8 cellular contexts compared by ENCODE assay signal in genomic region chr9:100598641-100599145, GRCh38. TPM values are rescaled to one million over a fixed set of nuclear protein-coding genes. Genes with fewer than 3 reads are reported as not detected.
DNase-seq lines count a peak whose midpoint lies in the region; ATAC-seq and TF ChIP-seq lines count a peak whose summit lies in the region.

No MANE protein-coding gene starts in this region.

- DNase-seq in DMS53 (lab: John Stamatoyannopoulos, UW) (peak; percentile 95), Peyer's patch (peak; percentile 68 to 91 (median 85)), fibroblast of the conjunctiva (ENCODE audit: low read depth) (peak; percentile 45), nephron progenitor cell (peak; percentile 91)
- DNase-seq in activated T-helper 2 cell treated with anti-CD3 and anti-CD28 coated beads, Interferon-gamma antibody, Interleukin-2, Interleukin-4, amounts not matched to agents 10 μg/mL and 5 μg/mL and 100 μg/mL, durations not matched to agents 14 hours and 24 hours and 36 hours (ENCODE audit: low spot score): peak; percentile 69
- peak; percentile 70 to 80 for DNase-seq in stimulated activated naive CD8-positive, alpha-beta T cell treated with anti-CD3 and anti-CD28 coated beads, Interleukin-15, amount 100 ng/mL, for 72 hours

- H3K9me3 ChIP-seq in Peyer's patch: no peaks in the 10 kb centered on the region

- no peak for TF ChIP-seq EP300 in Ishikawa (IDR thresholded peaks at IDR 0.05; ENCODE audit: borderline replicate concordance)

- intact Hi-C loops in activated T-helper 2 cell treated with anti-CD3 and anti-CD28 coated beads, Interferon-gamma antibody, Interleukin-2, Interleukin-4, amounts not matched to agents 10 μg/mL and 5 μg/mL and 100 μg/mL, durations not matched to agents 14 hours and 24 hours and 36 hours (cut with micrococcal nuclease): loop anchor here (1.0 to 5.0 kb wide), 2 partner anchors 171 to 246 kb away; partner anchors contain the start of genes MSANTD3 and TEX10

- H3K4me1 Mint-ChIP-seq in activated T-helper 2 cell treated with anti-CD3 and anti-CD28 coated beads, Interferon-gamma antibody, Interleukin-2, Interleukin-4, amounts not matched to agents 10 μg/mL and 5 μg/mL and 100 μg/mL, durations not matched to agents 14 hours and 24 hours and 36 hours (ENCODE audit: low read depth): peaks cover 17% of the 10 kb centered on the region
- peaks cover 37% of the 10 kb centered on the region for H3K4me1 Mint-ChIP-seq in nephron progenitor cell
- peaks cover 22% of the 10 kb centered on the region for H3K4me1 Mint-ChIP-seq in stimulated activated naive CD8-positive, alpha-beta T cell treated with anti-CD3 and anti-CD28 coated beads, Interleukin-15, amount 100 ng/mL, for 72 hours

- H3K27ac Mint-ChIP-seq in activated T-helper 2 cell treated with anti-CD3 and anti-CD28 coated beads, Interferon-gamma antibody, Interleukin-2, Interleukin-4, amounts not matched to agents 10 μg/mL and 5 μg/mL and 100 μg/mL, durations not matched to agents 14 hours and 24 hours and 36 hours: no peak overlapping the region
- H3K27ac Mint-ChIP-seq in nephron progenitor cell: no peak overlapping the region
- H3K27ac Mint-ChIP-seq in stimulated activated naive CD8-positive, alpha-beta T cell treated with anti-CD3 and anti-CD28 coated beads, Interleukin-15, amount 100 ng/mL, for 72 hours: peak overlapping the region in 1 of 2 donors; percentile 4

- no peak for TF ChIP-seq POLR2A in Peyer's patch (IDR thresholded peaks at IDR 0.05)

- no peak for TF ChIP-seq RAD21 in Ishikawa (IDR thresholded peaks at IDR 0.05; ENCODE audit: low read depth)

- no peaks in the 10 kb centered on the region for H3K36me3 Mint-ChIP-seq in activated T-helper 2 cell treated with anti-CD3 and anti-CD28 coated beads, Interferon-gamma antibody, Interleukin-2, Interleukin-4, amounts not matched to agents 10 μg/mL and 5 μg/mL and 100 μg/mL, durations not matched to agents 14 hours and 24 hours and 36 hours (ENCODE audit: low read depth)
- no peaks in the 10 kb centered on the region for H3K36me3 Mint-ChIP-seq in nephron progenitor cell (ENCODE audit: low read depth)

- TF ChIP-seq CTCF in Peyer's patch (IDR thresholded peaks at IDR 0.05) (no peak), nephron progenitor cell (IDR thresholded peaks at IDR 0.05) (no peak)

- no peaks in the 10 kb centered on the region for H3K9me3 Mint-ChIP-seq in activated T-helper 2 cell treated with anti-CD3 and anti-CD28 coated beads, Interferon-gamma antibody, Interleukin-2, Interleukin-4, amounts not matched to agents 10 μg/mL and 5 μg/mL and 100 μg/mL, durations not matched to agents 14 hours and 24 hours and 36 hours
- H3K9me3 Mint-ChIP-seq in nephron progenitor cell: no peaks in the 10 kb centered on the region
- no peaks in the 10 kb centered on the region for H3K9me3 Mint-ChIP-seq in stimulated activated naive CD8-positive, alpha-beta T cell treated with anti-CD3 and anti-CD28 coated beads, Interleukin-15, amount 100 ng/mL, for 72 hours

- ATAC-seq in GM21619 (IDR thresholded peaks at IDR 0.05; ENCODE audit: unreplicated experiment): peak; percentile 77
- ATAC-seq in stimulated activated naive CD8-positive, alpha-beta T cell treated with anti-CD3 and anti-CD28 coated beads, Interleukin-15, amount 100 ng/mL, for 72 hours: peak; percentile 82

- H3K4me3 ChIP-seq in Peyer's patch: peak overlapping the region; percentile 34 to 54 (median 48)

- peaks cover 18% of the 10 kb centered on the region for H3K27me3 Mint-ChIP-seq in activated T-helper 2 cell treated with anti-CD3 and anti-CD28 coated beads, Interferon-gamma antibody, Interleukin-2, Interleukin-4, amounts not matched to agents 10 μg/mL and 5 μg/mL and 100 μg/mL, durations not matched to agents 14 hours and 24 hours and 36 hours (ENCODE audit: low read depth)
- peaks cover 15% of the 10 kb centered on the region for H3K27me3 Mint-ChIP-seq in nephron progenitor cell (ENCODE audit: low read depth, poor library complexity)
- H3K27me3 Mint-ChIP-seq in stimulated activated naive CD8-positive, alpha-beta T cell treated with anti-CD3 and anti-CD28 coated beads, Interleukin-15, amount 100 ng/mL, for 72 hours: peaks cover 9% of the 10 kb centered on the region

- H3K4me3 Mint-ChIP-seq in activated T-helper 2 cell treated with anti-CD3 and anti-CD28 coated beads, Interferon-gamma antibody, Interleukin-2, Interleukin-4, amounts not matched to agents 10 μg/mL and 5 μg/mL and 100 μg/mL, durations not matched to agents 14 hours and 24 hours and 36 hours (ENCODE audit: low read depth): peak overlapping the region; percentile 81
- H3K4me3 Mint-ChIP-seq in nephron progenitor cell: peak overlapping the region; percentile 83
- H3K4me3 Mint-ChIP-seq in stimulated activated naive CD8-positive, alpha-beta T cell treated with anti-CD3 and anti-CD28 coated beads, Interleukin-15, amount 100 ng/mL, for 72 hours: peak overlapping the region; percentile 82 to 86

- no peaks in the 10 kb centered on the region for H3K36me3 ChIP-seq in Peyer's patch

- H3K4me1 ChIP-seq in Peyer's patch: peaks cover 0 to 12% (median 0%) of the 10 kb centered on the region in 4 donors

- no peaks in the 10 kb centered on the region for H3K27me3 ChIP-seq in Peyer's patch

- peak overlapping the region in 3 of 4 donors; percentile 22 to 50 (median 27) for H3K27ac ChIP-seq in Peyer's patch

TF ChIP-seq in Ishikawa, 13 proteins besides CTCF, POLR2A, EP300 and RAD21:
- TF ChIP-seq NFIC (IDR thresholded peaks at IDR 0.05) (peak; percentile 27; the same call in 1 of the 2 replicates), FOXM1 (IDR thresholded peaks at IDR 0.05; ENCODE audit: borderline replicate concordance, low read depth) (no peak), MAX (IDR thresholded peaks at IDR 0.05) (peak; percentile 81), EGR1 (IDR thresholded peaks at IDR 0.05) (peak; percentile 48; the same call in 1 of the 2 replicates), YY1 (IDR thresholded peaks at IDR 0.05; ENCODE audit: low read depth) (peak; percentile 67; the same call in 1 of the 2 replicates), TEAD4 (IDR thresholded peaks at IDR 0.05) (peak; percentile 35; the same call in 1 of the 2 replicates), ZBTB7A (IDR thresholded peaks at IDR 0.05; ENCODE audit: low read depth) (no peak), CREB1 (IDR thresholded peaks at IDR 0.05; ENCODE audit: low read depth) (peak; percentile 48; the same call in 1 of the 2 replicates), USF1 (IDR thresholded peaks at IDR 0.05) (no peak), CEBPB (IDR thresholded peaks at IDR 0.05) (no peak), TAF1 (IDR thresholded peaks at IDR 0.05; ENCODE audit: low read depth) (peak; percentile 65), TCF12 (IDR thresholded peaks at IDR 0.05; ENCODE audit: low read depth) (0 out of 2 replicates have a peak, but pooled peaks have one; percentile 26)
- TF ChIP-seq, protein P1, sequence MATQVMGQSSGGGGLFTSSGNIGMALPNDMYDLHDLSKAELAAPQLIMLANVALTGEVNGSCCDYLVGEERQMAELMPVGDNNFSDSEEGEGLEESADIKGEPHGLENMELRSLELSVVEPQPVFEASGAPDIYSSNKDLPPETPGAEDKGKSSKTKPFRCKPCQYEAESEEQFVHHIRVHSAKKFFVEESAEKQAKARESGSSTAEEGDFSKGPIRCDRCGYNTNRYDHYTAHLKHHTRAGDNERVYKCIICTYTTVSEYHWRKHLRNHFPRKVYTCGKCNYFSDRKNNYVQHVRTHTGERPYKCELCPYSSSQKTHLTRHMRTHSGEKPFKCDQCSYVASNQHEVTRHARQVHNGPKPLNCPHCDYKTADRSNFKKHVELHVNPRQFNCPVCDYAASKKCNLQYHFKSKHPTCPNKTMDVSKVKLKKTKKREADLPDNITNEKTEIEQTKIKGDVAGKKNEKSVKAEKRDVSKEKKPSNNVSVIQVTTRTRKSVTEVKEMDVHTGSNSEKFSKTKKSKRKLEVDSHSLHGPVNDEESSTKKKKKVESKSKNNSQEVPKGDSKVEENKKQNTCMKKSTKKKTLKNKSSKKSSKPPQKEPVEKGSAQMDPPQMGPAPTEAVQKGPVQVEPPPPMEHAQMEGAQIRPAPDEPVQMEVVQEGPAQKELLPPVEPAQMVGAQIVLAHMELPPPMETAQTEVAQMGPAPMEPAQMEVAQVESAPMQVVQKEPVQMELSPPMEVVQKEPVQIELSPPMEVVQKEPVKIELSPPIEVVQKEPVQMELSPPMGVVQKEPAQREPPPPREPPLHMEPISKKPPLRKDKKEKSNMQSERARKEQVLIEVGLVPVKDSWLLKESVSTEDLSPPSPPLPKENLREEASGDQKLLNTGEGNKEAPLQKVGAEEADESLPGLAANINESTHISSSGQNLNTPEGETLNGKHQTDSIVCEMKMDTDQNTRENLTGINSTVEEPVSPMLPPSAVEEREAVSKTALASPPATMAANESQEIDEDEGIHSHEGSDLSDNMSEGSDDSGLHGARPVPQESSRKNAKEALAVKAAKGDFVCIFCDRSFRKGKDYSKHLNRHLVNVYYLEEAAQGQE (IDR thresholded peaks at IDR 0.05; ENCODE audit: low read depth): no peak
TF ChIP-seq in Ishikawa: peak in this region for 8.

RNA-seq across cellular contexts. Expression of gene CAVIN4, which starts 20.8 kb away (rescaled TPM):
- total RNA-seq in Peyer's patch: not detected
- 0.23 and 0.34 TPM in 2 replicates for total RNA-seq in activated T-helper 2 cell treated with anti-CD3 and anti-CD28 coated beads, Interferon-gamma antibody, Interleukin-2, Interleukin-4, amounts not matched to agents 10 μg/mL and 5 μg/mL and 100 μg/mL, durations not matched to agents 14 hours and 24 hours and 36 hours

Comparison
In these comparisons a context has a peak if more than half of its experiments do, and no peak if none do; other contexts are left out.
1. Peak in every context shown above with its lines: DNase-seq, ATAC-seq, H3K4me3 ChIP-seq and H3K27ac ChIP-seq.
2. DNase-seq: peak in every context shown above with its lines; median percentile 95 in DMS53; 91 in nephron progenitor cell; 85 in Peyer's patch; 75 in stimulated activated naive CD8-positive, alpha-beta T cell treated with anti-CD3 and anti-CD28 coated beads, Interleukin-15, amount 100 ng/mL, for 72 hours; 69 in activated T-helper 2 cell treated with anti-CD3 and anti-CD28 coated beads, Interferon-gamma antibody, Interleukin-2, Interleukin-4, amounts not matched to agents 10 μg/mL and 5 μg/mL and 100 μg/mL, durations not matched to agents 14 hours and 24 hours and 36 hours; 45 in fibroblast of the conjunctiva.